In the genomic region with DNA sequence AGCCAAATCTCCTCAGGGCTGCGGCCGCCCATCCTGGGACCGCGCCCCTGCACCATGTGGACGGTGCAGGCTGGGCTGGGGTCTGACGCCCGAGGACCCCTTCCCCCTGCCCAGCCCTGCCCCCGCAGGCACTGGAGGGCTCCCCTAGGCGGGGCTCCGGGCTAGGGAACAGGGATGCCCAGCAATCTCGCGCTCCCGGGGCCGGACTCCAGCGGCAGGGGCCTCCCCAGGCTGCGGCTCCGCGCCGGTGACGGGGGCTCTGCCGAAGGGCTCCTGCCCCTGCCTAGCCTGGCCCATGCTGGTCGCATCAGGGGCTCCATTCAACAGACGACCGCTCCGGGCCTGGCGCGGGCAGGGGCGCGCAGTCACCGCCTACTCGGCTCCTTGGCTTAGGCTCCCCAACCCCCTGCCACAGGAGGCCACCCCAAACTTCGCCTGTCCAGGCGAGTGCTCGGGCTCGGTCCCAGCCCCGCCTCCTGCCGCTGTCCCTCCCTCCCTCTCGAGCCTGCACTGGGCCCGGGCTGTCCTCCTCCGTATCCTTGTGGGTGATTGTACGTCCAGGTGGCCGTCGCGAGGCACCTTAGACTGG, we compare ENCODE assay signal across 14 cellular contexts. TPM values are rescaled to one million over a fixed set of nuclear protein-coding genes. Genes with fewer than 3 reads are reported as not detected.
A peak's percentile ranks its signal among the peaks of the same experiment; 100 is the strongest.
DNase-seq lines count a peak whose midpoint lies in the region; ATAC-seq, FAIRE-seq and TF ChIP-seq lines count a peak whose summit lies in the region.
"Had no signal": no experiment of that assay in that cellular context is flagged by ENCODE, and none has a peak within 500 bp of the region (broad histone marks: within the 10 kb centered on the region; RNA-seq: fewer than 3 reads in every experiment).

No MANE protein-coding gene starts in this region.

- ATAC-seq in heart right ventricle (peak in 7 of 8 donors; percentile 22 to 69 (median 48)), pancreas (peak in 3 of 4 donors; percentile 24 to 74 (median 33)), HG03342 (IDR thresholded peaks at IDR 0.05; ENCODE audit: unreplicated experiment) (no peak), HG02623 (IDR thresholded peaks at IDR 0.05; ENCODE audit: unreplicated experiment) (no peak)

- no peaks in the 10 kb centered on the region for H3K4me1 Mint-ChIP-seq in astrocyte (ENCODE audit: low read depth, unreplicated experiment)
- no peaks in the 10 kb centered on the region for H3K4me1 Mint-ChIP-seq in activated naive CD4-positive, alpha-beta T cell treated with anti-CD3 and anti-CD28 coated beads for 36 hours (ENCODE audit: low read depth)
- H3K4me1 Mint-ChIP-seq: naive B cell had no signal

- no peaks in the 10 kb centered on the region for H3K79me2 ChIP-seq in astrocyte (ENCODE audit: insufficient read depth, low read length)

- H3K27me3 ChIP-seq in astrocyte (ENCODE audit: insufficient read depth, low read length) (no peaks in the 10 kb centered on the region), heart right ventricle (peaks cover 0 to 19% (median 7%) of the 10 kb centered on the region in 7 donors), pancreas (no peaks in the 10 kb centered on the region)
- H3K27me3 ChIP-seq: cardiac muscle cell had no signal

- peak overlapping the region; percentile 65 for H3K4me2 ChIP-seq in astrocyte (ENCODE audit: low read length)

- no peaks in the 10 kb centered on the region for H3K36me3 ChIP-seq in astrocyte (ENCODE audit: insufficient read depth, low read length)
- no peaks in the 10 kb centered on the region for H3K36me3 ChIP-seq in heart right ventricle
- H3K36me3 ChIP-seq in pancreas, result no peaks in the 10 kb centered on the region
- H3K36me3 ChIP-seq: cardiac muscle cell, HAP-1 had no signal

- CTCF ChIA-PET in AG04449 (lab: Yijun Ruan, JAX), result no interaction called here
- CTCF ChIA-PET in activated naive CD4-positive, alpha-beta T cell treated with anti-CD3 and anti-CD28 coated beads for 36 hours (lab: Charles Lee), result no interaction called here

- H3K4me1 ChIP-seq in astrocyte (ENCODE audit: insufficient read depth, low read length), result peaks cover 21% of the 10 kb centered on the region
- peaks cover 4 to 36% (median 22%) of the 10 kb centered on the region in 9 donors for H3K4me1 ChIP-seq in heart right ventricle
- no peaks in the 10 kb centered on the region for H3K4me1 ChIP-seq in pancreas
- H3K4me1 ChIP-seq: HAP-1 had no signal

- H3K9me3 ChIP-seq in astrocyte (ENCODE audit: insufficient read depth, low read depth, low read length) (no peaks in the 10 kb centered on the region), heart right ventricle (peaks cover 0 to 6% (median 0%) of the 10 kb centered on the region in 11 donors), pancreas (no peaks in the 10 kb centered on the region)

- H3K36me3 Mint-ChIP-seq in astrocyte (ENCODE audit: low read depth, unreplicated experiment), result no peaks in the 10 kb centered on the region
- no peaks in the 10 kb centered on the region for H3K36me3 Mint-ChIP-seq in activated naive CD4-positive, alpha-beta T cell treated with anti-CD3 and anti-CD28 coated beads for 36 hours (ENCODE audit: low read depth)
- H3K36me3 Mint-ChIP-seq: naive B cell had no signal

- POLR2A ChIA-PET in AG04449 (lab: Yijun Ruan, JAX), result no interaction called here

- H3K27ac Mint-ChIP-seq in astrocyte (ENCODE audit: unreplicated experiment), result no peak overlapping the region
- no peak overlapping the region for H3K27ac Mint-ChIP-seq in activated naive CD4-positive, alpha-beta T cell treated with anti-CD3 and anti-CD28 coated beads for 36 hours
- H3K27ac Mint-ChIP-seq: naive B cell; T-helper 1 cell treated with Interleukin-12 subunit alpha and Interleukin-12 subunit beta and Interleukin-4 antibody, amounts not matched to agents 30 μg/mL and 1 μg/mL, for 36 hours had no signal

- peak overlapping the region; percentile 3; the same call in 1 of the 2 replicates for H3K4me3 ChIP-seq in AG04449 (ENCODE audit: low read depth, low read length)
- H3K4me3 ChIP-seq in astrocyte (ENCODE audit: insufficient read depth, low read depth, low read length), result no peak overlapping the region
- peak overlapping the region in 8 of 10 donors; percentile 18 to 41 (median 29) for H3K4me3 ChIP-seq in heart right ventricle
- H3K4me3 ChIP-seq in pancreas, result peak overlapping the region in 1 of 4 donors; percentile 6
- H3K4me3 ChIP-seq: cardiac muscle cell, HAP-1 had no signal

- H3K4me3 Mint-ChIP-seq in astrocyte (ENCODE audit: unreplicated experiment), result no peak overlapping the region
- H3K4me3 Mint-ChIP-seq in activated naive CD4-positive, alpha-beta T cell treated with anti-CD3 and anti-CD28 coated beads for 36 hours, result no peak overlapping the region
- H3K4me3 Mint-ChIP-seq: naive B cell; T-helper 1 cell treated with Interleukin-12 subunit alpha and Interleukin-12 subunit beta and Interleukin-4 antibody, amounts not matched to agents 30 μg/mL and 1 μg/mL, for 36 hours had no signal

- intact Hi-C loops in heart right ventricle (cut with DNase I) (no loop called here), pancreas (cut with DNase I) (no loop called here)
- intact Hi-C loops in activated naive CD4-positive, alpha-beta T cell treated with anti-CD3 and anti-CD28 coated beads for 36 hours (cut with micrococcal nuclease), result no loop called here

- 14 to 16% methylated on average over 41 to 44 of the region's 44 CpGs for WGBS in heart right ventricle, 2 donors
- 20 to 23% methylated on average over 41 to 44 of the region's 44 CpGs for WGBS in pancreas, 2 donors

- peaks cover 4% of the 10 kb centered on the region for H3K27me3 Mint-ChIP-seq in astrocyte (ENCODE audit: low read depth, unreplicated experiment)
- peaks cover 12% of the 10 kb centered on the region for H3K27me3 Mint-ChIP-seq in activated naive CD4-positive, alpha-beta T cell treated with anti-CD3 and anti-CD28 coated beads for 36 hours (ENCODE audit: low read depth)

- no peak for DNase-seq in AG04449 (ENCODE audit: low read depth, low spot score)
- DNase-seq in astrocyte (ENCODE audit: low read depth), result no peak
- peak in 1 of 2 donors; percentile 29 for DNase-seq in heart right ventricle
- DNase-seq in pancreas, result peak in 2 of 6 donors; percentile 62 to 69
- DNase-seq in activated naive CD4-positive, alpha-beta T cell treated with anti-CD3 and anti-CD28 coated beads for 36 hours, result no peak
- no peak for DNase-seq in HT-29 (ENCODE audit: low spot score)
- DNase-seq: activated CD4-positive, alpha-beta T cell treated with anti-CD3 and anti-CD28 coated beads for 48 hours; naive B cell; stimulated activated CD4-positive, alpha-beta T cell treated with anti-CD3 and anti-CD28 coated beads, Interleukin-15, amount 100 ng/mL, for 24 hours had no signal

- peaks cover 7% of the 10 kb centered on the region for H3K9me3 Mint-ChIP-seq in astrocyte (ENCODE audit: unreplicated experiment)
- H3K9me3 Mint-ChIP-seq in activated naive CD4-positive, alpha-beta T cell treated with anti-CD3 and anti-CD28 coated beads for 36 hours, result peaks cover 5% of the 10 kb centered on the region
- H3K9me3 Mint-ChIP-seq: T-helper 1 cell treated with Interleukin-12 subunit alpha and Interleukin-12 subunit beta and Interleukin-4 antibody, amounts not matched to agents 30 μg/mL and 1 μg/mL, for 36 hours had no signal

- no peaks in the 10 kb centered on the region for H4K20me1 ChIP-seq in astrocyte (ENCODE audit: insufficient read depth, low read length)

- peak overlapping the region; percentile 77 for H2AFZ ChIP-seq in astrocyte (ENCODE audit: low read depth, low read length)

- H3K9ac ChIP-seq in astrocyte (ENCODE audit: low read length), result peak overlapping the region; percentile 22

- TF ChIP-seq CTCF in AG04449 (IDR thresholded peaks at IDR 0.05; ENCODE audit: insufficient read depth, low read length, missing control alignments) (no peak), astrocyte (IDR thresholded peaks at IDR 0.05; ENCODE audit: insufficient read depth, low read depth, low read length) (no peak), heart right ventricle (IDR thresholded peaks at IDR 0.05) (no peak), pancreas (IDR thresholded peaks at IDR 0.05) (no peak)

- H3K27ac ChIP-seq in astrocyte (ENCODE audit: low read depth, low read length), result no peak overlapping the region
- H3K27ac ChIP-seq in heart right ventricle, result peak overlapping the region in 1 of 10 donors; percentile 43
- H3K27ac ChIP-seq in pancreas, result no peak overlapping the region
- H3K27ac ChIP-seq: cardiac muscle cell had no signal

- FAIRE-seq in astrocyte (lab: Jason Lieb, UNC), result no peak
- FAIRE-seq in pancreas (lab: Jason Lieb, UNC), result no peak

RNA-seq across cellular contexts. Expression of a gene that starts 27.4 kb away (rescaled TPM):
- total RNA-seq in astrocyte, result 4.0 and 5.5 TPM in 2 replicates
- total RNA-seq in heart right ventricle, result 1 to 10 TPM in 2 of 10 donors, under 1 TPM in 8; 0.18 to 2.0 (median 0.64) TPM
- under 1 TPM; 0.59 to 0.67 TPM for polyA plus RNA-seq in heart right ventricle
- 1 to 10 TPM in 4 of 6 donors, under 1 TPM in 2; 0.43 to 2.7 (median 1.1) TPM for total RNA-seq in pancreas
- polyA plus RNA-seq in pancreas, result under 1 TPM; 0.27 to 0.80 TPM
- under 1 TPM in 1 of 2 experiments, not detected in 1; 0.12 TPM for total RNA-seq in activated naive CD4-positive, alpha-beta T cell treated with anti-CD3 and anti-CD28 coated beads for 36 hours
- total RNA-seq in HT-29 (2014; rRNA removed; shearing (Covaris generic)), result 5.3 and 8.2 TPM in 2 replicates

Comparison
In these comparisons a context has a peak if more than half of its experiments do, and no peak if none do; other contexts are left out.
1. ATAC-seq: peak in heart right ventricle (7 of 8) and pancreas (3 of 4); none in HG03342 (single experiment) and HG02623 (single experiment).